Comparison of ENCODE assay signal across 28 cellular contexts in genomic region chr11:95605271-95605940, GRCh38.
DNase-seq lines count a peak whose midpoint lies in the region; ATAC-seq, FAIRE-seq and TF ChIP-seq lines count a peak whose summit lies in the region.
"Had no signal": no experiment of that assay in that cellular context is flagged by ENCODE, and none has a peak within 500 bp of the region (broad histone marks: within the 10 kb centered on the region; RNA-seq: fewer than 3 reads in every experiment).

No MANE protein-coding gene starts in this region.

- DNase-seq in AML-193 (lab: John Stamatoyannopoulos, UW) = peak; percentile 35 to 49
- DNase-seq in MV-4-11 (lab: John Stamatoyannopoulos, UW) = peak; percentile 14
- no peak for DNase-seq in GM12878 (ENCODE audit: low read depth, low spot score)
- DNase-seq in SKM-1 treated with dmso at 0.1 percent for 144 hours (lab: John Stamatoyannopoulos, UW; ENCODE audit: unreplicated experiment) = no peak
- no peak for DNase-seq in H54 (ENCODE audit: insufficient read length, low spot score)
- DNase-seq in COLO829 (ENCODE audit: low spot score) = no peak
- no peak for DNase-seq in iPS-NIHi11 (ENCODE audit: low spot score)
- DNase-seq: activated CD4-positive, alpha-beta T cell treated with anti-CD3 and anti-CD28 coated beads for 36 hours; activated CD8-positive, alpha-beta memory T cell treated with anti-CD3 and anti-CD28 coated beads for 24 hours; activated T-cell treated with anti-CD3 and anti-CD28 coated beads, Interleukin-2, amount 50 U/mL, for 1 hour; brain microvascular endothelial cell; head of caudate nucleus; mammary epithelial cell; NCI-H1092 treated with DMSO at 0.1 percent for 48 hours; NCI-H1930; NCI-H345; NCI-H82; occipital lobe; SHP77 treated with DMSO at 0.1 percent for 48 hours; stimulated activated CD4-positive, alpha-beta T cell treated with anti-CD3 and anti-CD28 coated beads, Interleukin-1b, Interleukin-23, amount 100 ng/mL, for 48 hours; substantia nigra; T-cell had no signal

- no peak overlapping the region for H3K4me2 ChIP-seq in GM12878 (ENCODE audit: control insufficient read depth, insufficient read depth)
- H3K4me2 ChIP-seq: A549 had no signal

- no peak overlapping the region for H3K4me3 ChIP-seq in GM12878
- H3K4me3 ChIP-seq: A549, skin epidermis had no signal

- intact Hi-C loops in GM12878 (cut with micrococcal nuclease; ENCODE audit: unreplicated experiment) = no loop called here

- BruUV-seq in GM12878 (replicated peaks; lab: Mats Ljungman, UMichigan) = no TSS peak

- no peaks in the 10 kb centered on the region for H3K4me1 ChIP-seq in GM12878 (ENCODE audit: control insufficient read depth, insufficient read depth, low read length)
- H3K4me1 ChIP-seq: A549 had no signal

- RAD21 ChIA-PET in GM12878 (lab: Charles Lee; ENCODE audit: unreplicated experiment) = interaction anchor here (1.0 to 2.7 kb wide), 5 partner anchors 9 to 100 kb away, joined by 3 to 9 read pairs (median 4); no protein-coding TSS in a partner anchor

- CTCF ChIA-PET in GM12878 (lab: Yijun Ruan, JAX) = interaction anchor here (1.0 to 1.6 kb wide), 6 partner anchors 10 to 451 kb away, joined by 3 to 5 read pairs (median 4); no protein-coding TSS in a partner anchor

- POLR2A ChIA-PET in GM12878 (lab: Charles Lee) = interaction anchor here (1.3 to 1.4 kb wide), 2 partner anchors 16 to 42 kb away, joined by 3 to 4 read pairs; no protein-coding TSS in a partner anchor

- H3K27me3 ChIP-seq in GM12878 (replicated peaks in 1 of 2; ENCODE audit: control insufficient read depth in 2 of 2, insufficient read depth in 2 of 2, low read length in 1 of 2) = no peaks in the 10 kb centered on the region
- H3K27me3 ChIP-seq: brain microvascular endothelial cell had no signal

- in situ Hi-C loops in GM12878 (cut with MboI) = no loop called here

- H2AFZ ChIP-seq in GM12878 (ENCODE audit: control insufficient read depth, low read depth, low read length) = no peak overlapping the region

- no peak for TF ChIP-seq POLR2A in GM12878 (IDR thresholded peaks at IDR 0.05; ENCODE audit: low read depth, low read length)
- no peak for TF ChIP-seq POLR2A in H54 (IDR thresholded peaks at IDR 0.05; ENCODE audit: low read depth, low read length)

- no peak overlapping the region for H3K9ac ChIP-seq in GM12878 (ENCODE audit: control insufficient read depth, insufficient read depth, low read length)

- no peaks in the 10 kb centered on the region for H3K36me3 ChIP-seq in GM12878 (ENCODE audit: control insufficient read depth in 2 of 2, insufficient read depth in 2 of 2, low read length in 1 of 2)
- H3K36me3 ChIP-seq: brain microvascular endothelial cell had no signal

- FAIRE-seq in GM12878 (lab: Jason Lieb, UNC) = no peak
- FAIRE-seq in H54 (lab: Jason Lieb, UNC) = no peak
- FAIRE-seq: A549, TTC549 had no signal

- TF ChIP-seq CTCF in GM12878 (IDR thresholded peaks at IDR 0.05 in 2 of 3, conservative IDR thresholded peaks at IDR 0.05 in 1 of 3; ENCODE audit: control insufficient read depth in 2 of 3, extremely low read depth in 1 of 3, insufficient read depth in 1 of 3, low read depth in 3 of 3, low read length in 3 of 3) = no peak

- no peak for TF ChIP-seq RAD21 in GM12878 (IDR thresholded peaks at IDR 0.05; ENCODE audit: insufficient read depth, low read depth, low read length)

- H3K27ac ChIP-seq in GM12878 (ENCODE audit: control insufficient read depth, insufficient read depth) = no peak overlapping the region
- H3K27ac ChIP-seq: A549, brain microvascular endothelial cell, epithelial cell of prostate, skin epidermis had no signal

- H4K20me1 ChIP-seq in GM12878 (ENCODE audit: control insufficient read depth, insufficient read depth) = no peaks in the 10 kb centered on the region

- no peak for TF ChIP-seq EP300 in GM12878 (IDR thresholded peaks at IDR 0.05; ENCODE audit: borderline replicate concordance in 1 of 2, control insufficient read depth in 1 of 2, low read depth in 2 of 2, low read length in 2 of 2)

- SMC1A ChIA-PET in GM12878 (lab: Charles Lee; ENCODE audit: uncharacterized antibody, unreplicated experiment) = interaction anchor here (0.6 to 2.1 kb wide), 10 partner anchors 8 to 100 kb away, joined by 3 to 9 read pairs (median 4); no protein-coding TSS in a partner anchor

- ATAC-seq in GM19395 (IDR thresholded peaks at IDR 0.05; ENCODE audit: unreplicated experiment) (peak; percentile 56), GM12878 (peak; percentile 72)
- ATAC-seq: A549; activated CD4-positive, alpha-beta T cell treated with anti-CD3 and anti-CD28 coated beads for 36 hours; Panc1 had no signal

- 11% methylated on average over 3 of the region's 3 CpGs for WGBS in GM12878 (ENCODE audit: insufficient coverage, insufficient replicate concordance, low lambda C conversion rate, missing lambda C conversion rate)

- no peaks in the 10 kb centered on the region for H3K79me2 ChIP-seq in GM12878 (ENCODE audit: control insufficient read depth, insufficient read depth, low read length)

- no peaks in the 10 kb centered on the region for H3K9me3 ChIP-seq in GM12878 (replicated peaks; ENCODE audit: control insufficient read depth, insufficient read depth, low read length)
- H3K9me3 ChIP-seq: A549 had no signal

TF ChIP-seq in GM12878, 131 proteins besides CTCF, POLR2A, EP300 and RAD21:
- TF ChIP-seq DPF2 (IDR thresholded peaks at IDR 0.05) = 0 out of 2 replicates have a peak, but pooled peaks have one; percentile 21
- peak; percentile 28 for TF ChIP-seq JUNB (IDR thresholded peaks at IDR 0.05)
- TF ChIP-seq NFIC (IDR thresholded peaks at IDR 0.05; ENCODE audit: low read depth, low read length) = no peak; the same call in 1 of the 2 replicates
TF ChIP-seq in GM12878: peak in this region for 2.

Comparison
In these comparisons a context has a peak if more than half of its experiments do, and no peak if none do; other contexts are left out.
1. DNase-seq: peak in AML-193 (2 of 2) and MV-4-11 (single experiment); none in GM12878 (single experiment), SKM-1 treated with dmso at 0.1 percent for 144 hours (single experiment), H54 (single experiment), COLO829 (single experiment) and iPS-NIHi11 (single experiment).